Comparison of ENCODE assay signal across 8 cellular contexts in genomic region chr10:132185601-132186487, GRCh38.
DNase-seq lines count a peak whose midpoint lies in the region; ATAC-seq lines count a peak whose summit lies in the region.

No MANE protein-coding gene starts in this region.

- no peak overlapping the region for H3K27ac ChIP-seq in BLaER1 treated with 17β-estradiol and CSF1 and Interleukin-3, amounts not matched to agents 10 nM and 100 nM

- H4K20me1 ChIP-seq in BLaER1 treated with 17β-estradiol and CSF1 and Interleukin-3, amounts not matched to agents 10 nM and 100 nM = peaks cover 0 to 54% (median 35%) of the 10 kb centered on the region in 11 experiments; a peak in 18 of 22 replicates

- DNase-seq in NT2/D1 (ENCODE audit: low read depth, low spot score) (no peak), HPDE6-E6E7 (ENCODE audit: extremely low spot score) (no peak), GDM1 (lab: John Stamatoyannopoulos, UW) (no peak)
- peak; percentile 20 for DNase-seq in activated naive CD8-positive, alpha-beta T cell treated with anti-CD3 and anti-CD28 coated beads, Interleukin-2, amount 50 U/mL, for 16 hours (ENCODE audit: low read depth, low spot score)
- peak; percentile 23 to 41 for DNase-seq in stimulated activated CD4-positive, alpha-beta T cell treated with anti-CD3 and anti-CD28 coated beads, Interleukin-1b, Interleukin-23, amount 100 ng/mL, for 4 hours (ENCODE audit: low read depth in 2 of 2)

- no peaks in the 10 kb centered on the region for H3K9me3 ChIP-seq in BLaER1 treated with 17β-estradiol and CSF1 and Interleukin-3, amounts not matched to agents 10 nM and 100 nM (replicated peaks in 1 of 11)
- no peaks in the 10 kb centered on the region for H3K9me3 ChIP-seq in NT2/D1 (ENCODE audit: insufficient read depth, low read length)
- H3K9me3 ChIP-seq in iPS-15b (ENCODE audit: control insufficient read depth, insufficient read depth, low read length) = no peaks in the 10 kb centered on the region

- peak overlapping the region; percentile 77 to 92 (median 85) for H3K4me2 ChIP-seq in BLaER1 treated with 17β-estradiol and CSF1 and Interleukin-3, amounts not matched to agents 10 nM and 100 nM

- H3K9ac ChIP-seq in BLaER1 treated with 17β-estradiol and CSF1 and Interleukin-3, amounts not matched to agents 10 nM and 100 nM = 0 out of 22 replicates have a peak overlapping the region, but pooled peaks of 1 of the 11 experiments have one; percentile 32
- no peak overlapping the region for H3K9ac ChIP-seq in NT2/D1 (ENCODE audit: insufficient read length, low read depth)
- no peak overlapping the region for H3K9ac ChIP-seq in iPS-15b (ENCODE audit: low read depth, low read length)

- H3K36me3 ChIP-seq in BLaER1 treated with 17β-estradiol and CSF1 and Interleukin-3, amounts not matched to agents 10 nM and 100 nM = peaks cover 0 to 18% (median 0%) of the 10 kb centered on the region in 11 experiments; a peak in 7 of 22 replicates
- H3K36me3 ChIP-seq in NT2/D1 (ENCODE audit: insufficient read depth, insufficient read length, low read length) (no peaks in the 10 kb centered on the region), iPS-15b (ENCODE audit: control insufficient read depth, insufficient read depth, low read length) (no peaks in the 10 kb centered on the region)

- H3K4me3 ChIP-seq in BLaER1 treated with 17β-estradiol and CSF1 and Interleukin-3, amounts not matched to agents 10 nM and 100 nM = peak overlapping the region; percentile 42 to 67 (median 54); a peak in 19 of 20 replicates
- H3K4me3 ChIP-seq in NT2/D1 (ENCODE audit: insufficient read length, low read depth) = peak overlapping the region; percentile 4
- H3K4me3 ChIP-seq in iPS-15b (ENCODE audit: low read depth, low read length) = peak overlapping the region; percentile 43

- H3K4me1 ChIP-seq in BLaER1 treated with 17β-estradiol and CSF1 and Interleukin-3, amounts not matched to agents 10 nM and 100 nM = peaks cover 12 to 65% (median 41%) of the 10 kb centered on the region in 10 experiments; a peak in 19 of 20 replicates
- H3K4me1 ChIP-seq in NT2/D1 (ENCODE audit: insufficient read depth, insufficient read length) = peaks cover 12% of the 10 kb centered on the region
- H3K4me1 ChIP-seq in iPS-15b (ENCODE audit: control insufficient read depth, insufficient read depth, low read length) = no peaks in the 10 kb centered on the region

- peaks cover 8 to 38% (median 17%) of the 10 kb centered on the region in 11 experiments; a peak in 20 of 22 replicates for H3K27me3 ChIP-seq in BLaER1 treated with 17β-estradiol and CSF1 and Interleukin-3, amounts not matched to agents 10 nM and 100 nM
- H3K27me3 ChIP-seq in NT2/D1 (ENCODE audit: insufficient read depth, insufficient read length) (peaks cover 81% of the 10 kb centered on the region), iPS-15b (ENCODE audit: control insufficient read depth, insufficient read depth, low read length) (peaks cover 45% of the 10 kb centered on the region)

- ATAC-seq in GM19023 (IDR thresholded peaks at IDR 0.05; ENCODE audit: unreplicated experiment) = no peak

Comparison
In these comparisons a context has a peak if more than half of its experiments do, and no peak if none do; other contexts are left out.
1. DNase-seq: peak in activated naive CD8-positive, alpha-beta T cell treated with anti-CD3 and anti-CD28 coated beads, Interleukin-2, amount 50 U/mL, for 16 hours (single experiment) and stimulated activated CD4-positive, alpha-beta T cell treated with anti-CD3 and anti-CD28 coated beads, Interleukin-1b, Interleukin-23, amount 100 ng/mL, for 4 hours (2 of 2); none in NT2/D1 (single experiment), HPDE6-E6E7 (single experiment) and GDM1 (single experiment).
2. Peak in every context shown above with its lines, with median percentiles within 50 percentile points of each other: H3K4me3 ChIP-seq.